ENCODE assay signal across 18 cellular contexts in genomic region chr1:101509370-101509769, GRCh38.
"Had no signal": no experiment of that assay in that cellular context is flagged by ENCODE, and none has a peak within 500 bp of the region (broad histone marks: within the 10 kb centered on the region; RNA-seq: fewer than 3 reads in every experiment).

No MANE protein-coding gene starts in this region.

- H3K9ac ChIP-seq: neural progenitor cell had no signal

- H3K9me3 ChIP-seq: esophagus muscularis mucosa, ovary, tibial artery had no signal

- ATAC-seq: activated naive CD4-positive, alpha-beta T cell treated with anti-CD3 and anti-CD28 coated beads, Interleukin-2, amount 50 U/mL, for 72 hours; activated T-cell treated with anti-CD3 and anti-CD28 coated beads, Interleukin-2, amount 50 U/mL, for 72 hours; stimulated activated naive B cell treated with anti-CD40 and anti-IgM and Interleukin-4, amounts not matched to agents 10 μg/mL and 1 μg/mL and 100 μg/mL, for 72 hours had no signal

- H3K4me3 ChIP-seq: coronary artery, esophagus muscularis mucosa, lung, neural progenitor cell, ovary, tibial artery had no signal

- DNase-seq: activated B cell treated with CpG ODN at 0.5 μM for 24 hours; activated CD4-positive, alpha-beta T cell treated with anti-CD3 and anti-CD28 coated beads, Interleukin-2, amount 10 ng/mL, durations not matched to agents 7 days and 5 days; activated CD8-positive, alpha-beta memory T cell treated with anti-CD3 and anti-CD28 coated beads, Interleukin-2, amount 50 U/mL, for 48 hours; activated gamma-delta T cell; activated T-cell treated with anti-CD3 and anti-CD28 coated beads, Interleukin-2, amount 50 U/mL, for 72 hours; central memory CD4-positive, alpha-beta T cell; effector CD4-positive, alpha-beta T cell; midbrain; stimulated activated CD4-positive, alpha-beta T cell treated with anti-CD3 and anti-CD28 coated beads, Interleukin-2, amount 100 ng/mL, for 48 hours; stimulated activated naive B cell treated with anti-CD40 and anti-IgM and Interleukin-4, amounts not matched to agents 10 μg/mL and 1 μg/mL and 100 μg/mL, for 72 hours; tibial artery had no signal

- H3K27me3 ChIP-seq: esophagus muscularis mucosa, neural progenitor cell, ovary, tibial artery had no signal

- H3K4me2 ChIP-seq: neural progenitor cell had no signal

- H3K36me3 ChIP-seq: esophagus muscularis mucosa, neural progenitor cell, ovary, tibial artery had no signal

- H3K27ac ChIP-seq: coronary artery, esophagus muscularis mucosa, neural progenitor cell, ovary, tibial artery had no signal

- H2AFZ ChIP-seq: neural progenitor cell had no signal

- H3K4me1 ChIP-seq: esophagus muscularis mucosa, neural progenitor cell, tibial artery had no signal

- FAIRE-seq: urothelium cell line had no signal
